27 cellular contexts compared by ENCODE assay signal in the genomic region with DNA sequence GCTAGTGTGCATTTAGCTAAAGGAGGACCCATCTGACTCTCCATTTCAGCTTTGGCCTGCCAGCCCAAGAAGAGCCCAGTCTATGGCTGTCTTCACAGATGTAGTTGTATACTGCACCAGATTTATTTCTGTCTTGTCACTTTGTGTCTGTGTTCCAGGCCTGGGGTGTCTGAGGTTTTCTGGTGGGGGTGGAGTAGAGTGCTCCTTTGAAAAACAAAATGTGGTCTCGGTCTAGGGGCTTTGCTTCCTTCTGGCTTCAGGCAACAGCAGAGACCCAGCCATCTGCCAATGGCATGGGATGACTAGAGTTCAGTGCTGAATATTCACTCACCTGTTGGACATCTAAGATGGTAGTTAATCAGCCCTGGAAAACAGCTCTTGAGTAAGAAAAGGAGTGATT.
"Had no signal": no experiment of that assay in that cellular context is flagged by ENCODE, and none has a peak within 500 bp of the region (broad histone marks: within the 10 kb centered on the region; RNA-seq: fewer than 3 reads in every experiment).

No MANE protein-coding gene starts in this region.

- H3K9me3 ChIP-seq: mucosa of descending colon, neutrophil, stomach, thyroid gland, vagina had no signal

- H3K4me2 ChIP-seq: smooth muscle cell had no signal

- H3K4me1 Mint-ChIP-seq: neural crest cell had no signal

- H3K27ac Mint-ChIP-seq: memory B cell; mesothelial cell of epicardium; naive B cell; natural killer cell treated with Interleukin-12 subunit alpha and Interleukin-12 subunit beta and Interleukin-15 and Interleukin-18, amount 100 ng/mL, for 72 hours; progenitor cell of endocrine pancreas; stimulated activated effector memory CD8-positive, alpha-beta T cell treated with anti-CD3 and anti-CD28 coated beads, Interleukin-12 subunit alpha, Interleukin-12 subunit beta, amount 100 ng/mL, for 72 hours had no signal

- H3K36me3 Mint-ChIP-seq: immature natural killer cell; mesothelial cell of epicardium; naive B cell; natural killer cell treated with Interleukin-12 subunit alpha and Interleukin-12 subunit beta and Interleukin-15 and Interleukin-18, amount 100 ng/mL, for 72 hours; stimulated activated effector memory CD8-positive, alpha-beta T cell treated with anti-CD3 and anti-CD28 coated beads, Interleukin-12 subunit alpha, Interleukin-12 subunit beta, amount 100 ng/mL, for 72 hours had no signal

- H3K9ac ChIP-seq: parathyroid adenoma had no signal

- H3K9me3 Mint-ChIP-seq: effector memory CD8-positive, alpha-beta T cell; immature natural killer cell; memory B cell; naive B cell; natural killer cell treated with Interleukin-12 subunit alpha and Interleukin-12 subunit beta and Interleukin-15 and Interleukin-18, amount 100 ng/mL, for 72 hours; neural crest cell; stimulated activated effector memory CD8-positive, alpha-beta T cell treated with anti-CD3 and anti-CD28 coated beads, Interleukin-12 subunit alpha, Interleukin-12 subunit beta, amount 100 ng/mL, for 72 hours had no signal

- H3K27me3 Mint-ChIP-seq: effector memory CD8-positive, alpha-beta T cell; memory B cell; naive B cell; natural killer cell treated with Interleukin-12 subunit alpha and Interleukin-12 subunit beta and Interleukin-15 and Interleukin-18, amount 100 ng/mL, for 72 hours had no signal

- H3K27me3 ChIP-seq: stomach, thyroid gland, vagina had no signal

- H3K4me3 ChIP-seq: lung, mucosa of descending colon, smooth muscle cell, stomach, thyroid gland, vagina had no signal

- DNase-seq: cortex of kidney; effector memory CD8-positive, alpha-beta T cell; erythroblast; hypothalamus; immature natural killer cell; islet precursor cell; mucosa of descending colon; naive B cell; stimulated activated CD4-positive, alpha-beta T cell treated with anti-CD3 and anti-CD28 coated beads, Interleukin-12 subunit alpha, Interleukin-12 subunit beta, amount 100 ng/mL, for 4 hours; stimulated activated CD4-positive, alpha-beta T cell treated with anti-CD3 and anti-CD28 coated beads, Interleukin-1b, Interleukin-23, amount 100 ng/mL, for 48 hours; stimulated activated CD4-positive, alpha-beta T cell treated with anti-CD3 and anti-CD28 coated beads, Interleukin-4, amount 100 ng/mL, for 1 hour; stimulated activated naive CD4-positive, alpha-beta T cell treated with Interleukin-2 at 50 U/mL for 16 hours; stomach; thyroid gland had no signal

- ATAC-seq: effector memory CD8-positive, alpha-beta T cell; left lobe of liver; mucosa of descending colon; natural killer cell treated with Interleukin-12 subunit alpha and Interleukin-12 subunit beta and Interleukin-15 and Interleukin-18, amount 100 ng/mL, for 72 hours; sciatic nerve; stimulated activated effector memory CD8-positive, alpha-beta T cell treated with anti-CD3 and anti-CD28 coated beads, Interleukin-12 subunit alpha, Interleukin-12 subunit beta, amount 100 ng/mL, for 72 hours had no signal

- H3K36me3 ChIP-seq: neutrophil, stomach, thyroid gland, vagina had no signal

- H3K4me3 Mint-ChIP-seq: effector memory CD8-positive, alpha-beta T cell; immature natural killer cell; memory B cell; mesothelial cell of epicardium; naive B cell; natural killer cell treated with Interleukin-12 subunit alpha and Interleukin-12 subunit beta and Interleukin-15 and Interleukin-18, amount 100 ng/mL, for 72 hours; neural crest cell; stimulated activated effector memory CD8-positive, alpha-beta T cell treated with anti-CD3 and anti-CD28 coated beads, Interleukin-12 subunit alpha, Interleukin-12 subunit beta, amount 100 ng/mL, for 72 hours had no signal

- H3K27ac ChIP-seq: neutrophil, parathyroid adenoma, stomach, thyroid gland, vagina had no signal

- H2AFZ ChIP-seq: parathyroid adenoma had no signal
